In genomic region chr6:36827261-36828079, GRCh38 we compare ENCODE assay signal across 8 cellular contexts. TPM values are rescaled to one million over a fixed set of nuclear protein-coding genes. Genes with fewer than 3 reads are reported as not detected.
DNase-seq lines count a peak whose midpoint lies in the region; ATAC-seq and TF ChIP-seq lines count a peak whose summit lies in the region.

No MANE protein-coding gene starts in this region.

- no peaks in the 10 kb centered on the region for H3K9me3 Mint-ChIP-seq in neural progenitor cell
- no peaks in the 10 kb centered on the region for H3K9me3 Mint-ChIP-seq in CD4-positive, alpha-beta memory T cell

- H2AFZ ChIP-seq in PC-9, result no peak overlapping the region
- no peak overlapping the region for H2AFZ ChIP-seq in neural progenitor cell (replicated peaks)

- H3K9ac ChIP-seq in duodenal mucosa (ENCODE audit: low read depth in 1 of 2, low read length in 2 of 2) (no peak overlapping the region), neural progenitor cell (no peak overlapping the region)

- H3K79me2 ChIP-seq in PC-9 (ENCODE audit: low read depth), result no peaks in the 10 kb centered on the region
- no peaks in the 10 kb centered on the region for H3K79me2 ChIP-seq in neural progenitor cell (ENCODE audit: low read depth)

- CTCF ChIA-PET in PC-9 (lab: Charles Lee), result interaction anchor here (0.6 to 1.1 kb wide), 2 partner anchors 26 to 62 kb away, joined by 3 to 10 read pairs; no protein-coding TSS in a partner anchor
- CTCF ChIA-PET in CD4-positive, alpha-beta memory T cell (lab: Charles Lee; ENCODE audit: partially characterized antibody), result no interaction called here

- peaks cover 7% of the 10 kb centered on the region; the same call in 1 of the 2 replicates for H3F3A ChIP-seq in PC-9 (ENCODE audit: insufficient read depth, low read depth)
- H3F3A ChIP-seq in neural progenitor cell (ENCODE audit: low read depth), result no peaks in the 10 kb centered on the region

- no peaks in the 10 kb centered on the region for H4K20me1 ChIP-seq in PC-9 (ENCODE audit: insufficient read depth)
- no peaks in the 10 kb centered on the region for H4K20me1 ChIP-seq in neural progenitor cell (ENCODE audit: low read depth)

- no peaks in the 10 kb centered on the region for H3K9me2 ChIP-seq in PC-9 (ENCODE audit: insufficient read depth)

- H3K4me3 Mint-ChIP-seq in neural progenitor cell, result peak overlapping the region; percentile 4
- peak overlapping the region in 1 of 8 donors; percentile 34 for H3K4me3 Mint-ChIP-seq in CD4-positive, alpha-beta memory T cell

- TF ChIP-seq CTCF in PC-9 (conservative IDR thresholded peaks at IDR 0.05), result no peak
- TF ChIP-seq CTCF in neural progenitor cell (IDR thresholded peaks at IDR 0.05), result no peak

- H3K4me3 ChIP-seq in PC-9 (no peak overlapping the region), duodenal mucosa (ENCODE audit: low read depth in 1 of 2, low read length in 2 of 2) (no peak overlapping the region), neural progenitor cell (no peak overlapping the region)
- H3K4me3 ChIP-seq in CD4-positive, alpha-beta memory T cell (ENCODE audit: low read length in 2 of 2), result no peak overlapping the region

- H3K4me1 ChIP-seq in PC-9 (replicated peaks; ENCODE audit: insufficient read depth) (peaks cover 13% of the 10 kb centered on the region), duodenal mucosa (ENCODE audit: control insufficient read depth in 1 of 2, insufficient read depth in 2 of 2, low read length in 2 of 2) (peaks cover 11 to 16% of the 10 kb centered on the region in 2 donors), neural progenitor cell (peaks cover 10% of the 10 kb centered on the region)
- H3K4me1 ChIP-seq in CD4-positive, alpha-beta memory T cell (ENCODE audit: insufficient read depth, low read length), result no peaks in the 10 kb centered on the region

- DNase-seq in DMS79 treated with DMSO at 0.1 percent for 48 hours (lab: John Stamatoyannopoulos, UW), result peak; percentile 92
- peak; percentile 70 to 83 for DNase-seq in PC-9
- DNase-seq in neural progenitor cell (ENCODE audit: low spot score), result peak; percentile 25
- no peak for DNase-seq in CD4-positive, alpha-beta memory T cell
- DNase-seq in cortex of kidney (lab: John Stamatoyannopoulos, UW), result no peak
- DNase-seq in dedifferentiated amniotic fluid mesenchymal stem cell (ENCODE audit: extremely low spot score), result no peak

- intact Hi-C loops in PC-9 (cut with micrococcal nuclease; ENCODE audit: unreplicated experiment), result no loop called here
- intact Hi-C loops in CD4-positive, alpha-beta memory T cell (cut with micrococcal nuclease), result no loop called here

- H3K9me3 ChIP-seq in PC-9 (ENCODE audit: insufficient read depth, low read depth) (no peaks in the 10 kb centered on the region), duodenal mucosa (ENCODE audit: control insufficient read depth in 1 of 2, low read length in 2 of 2) (no peaks in the 10 kb centered on the region), neural progenitor cell (ENCODE audit: low read depth) (no peaks in the 10 kb centered on the region)
- H3K9me3 ChIP-seq in CD4-positive, alpha-beta memory T cell (ENCODE audit: control insufficient read depth in 1 of 2, low read length in 2 of 2), result no peaks in the 10 kb centered on the region

- H3K36me3 ChIP-seq in PC-9 (ENCODE audit: low read depth) (no peaks in the 10 kb centered on the region), duodenal mucosa (ENCODE audit: control insufficient read depth in 1 of 2, insufficient read depth in 2 of 2, low read length in 2 of 2) (no peaks in the 10 kb centered on the region), neural progenitor cell (no peaks in the 10 kb centered on the region)
- no peaks in the 10 kb centered on the region for H3K36me3 ChIP-seq in CD4-positive, alpha-beta memory T cell (ENCODE audit: insufficient read depth, low read length)

- H3K27me3 ChIP-seq in PC-9 (ENCODE audit: insufficient read depth, low read depth), result no peaks in the 10 kb centered on the region
- H3K27me3 ChIP-seq in duodenal mucosa (ENCODE audit: control insufficient read depth in 1 of 2, insufficient read depth in 2 of 2, low read length in 2 of 2), result no peaks in the 10 kb centered on the region
- H3K27me3 ChIP-seq in neural progenitor cell, result no peaks in the 10 kb centered on the region
- H3K27me3 ChIP-seq in CD4-positive, alpha-beta memory T cell (ENCODE audit: insufficient read depth, low read length), result no peaks in the 10 kb centered on the region

- H3K4me2 ChIP-seq in PC-9, result peak overlapping the region; percentile 44
- H3K4me2 ChIP-seq in neural progenitor cell, result no peak overlapping the region

- POLR2A ChIA-PET in PC-9 (lab: Charles Lee; ENCODE audit: unreplicated experiment), result interaction anchor here (0.7 kb wide), 1 partner anchor 26 kb away, joined by 53 read pairs; no protein-coding TSS in a partner anchor
- POLR2A ChIA-PET in CD4-positive, alpha-beta memory T cell (lab: Charles Lee; ENCODE audit: partially characterized antibody), result no interaction called here

- no peak for ATAC-seq in HG03135 (IDR thresholded peaks at IDR 0.05; ENCODE audit: unreplicated experiment)

- no peaks in the 10 kb centered on the region for H3K36me3 Mint-ChIP-seq in neural progenitor cell
- H3K36me3 Mint-ChIP-seq in CD4-positive, alpha-beta memory T cell, result no peaks in the 10 kb centered on the region

- H3K4me1 Mint-ChIP-seq in neural progenitor cell, result peaks cover 50% of the 10 kb centered on the region
- H3K4me1 Mint-ChIP-seq in CD4-positive, alpha-beta memory T cell, result peaks cover 0 to 7% (median 4%) of the 10 kb centered on the region in 4 donors

- H3K27ac ChIP-seq in PC-9 (no peak overlapping the region), duodenal mucosa (ENCODE audit: low read depth, low read length) (peak overlapping the region; percentile 26), neural progenitor cell (no peak overlapping the region)
- no peak overlapping the region for H3K27ac ChIP-seq in CD4-positive, alpha-beta memory T cell (ENCODE audit: low read depth, low read length)

- no TSS peak for BruUV-seq in PC-9 (replicated peaks; lab: Mats Ljungman, UMichigan)

- peaks cover 15% of the 10 kb centered on the region for H3K27me3 Mint-ChIP-seq in neural progenitor cell (ENCODE audit: insufficient read depth, low read depth)
- peaks cover 0 to 4% of the 10 kb centered on the region in 2 donors for H3K27me3 Mint-ChIP-seq in CD4-positive, alpha-beta memory T cell

- H3K27ac Mint-ChIP-seq in neural progenitor cell, result peak overlapping the region; percentile 90
- peak overlapping the region in 1 of 7 donors; percentile 17 for H3K27ac Mint-ChIP-seq in CD4-positive, alpha-beta memory T cell

RNA-seq across cellular contexts. Expression of gene CPNE5, which starts 11.8 kb away (rescaled TPM):
- total RNA-seq in PC-9 (2021) (0.37 and 0.40 TPM in 2 replicates), neural progenitor cell (ENCODE audit: low replicate concordance) (0.56 TPM in 1 of 2 replicates, not detected in the other)
- under 1 TPM; 0.47 to 0.70 TPM for total RNA-seq in CD4-positive, alpha-beta memory T cell
- 1 to 10 TPM; 1.9 to 2.7 TPM for polyA plus RNA-seq in CD4-positive, alpha-beta memory T cell

RNA-seq across cellular contexts. Expression of gene PPIL1, which starts 47.1 kb away (rescaled TPM):
- total RNA-seq in PC-9 (2021) (19.0 and 28.4 TPM in 2 replicates), neural progenitor cell (ENCODE audit: low replicate concordance) (81.6 and 93.1 TPM in 2 replicates)
- total RNA-seq in CD4-positive, alpha-beta memory T cell, result 1 to 10 TPM; 8.4 to 9.2 TPM
- polyA plus RNA-seq in CD4-positive, alpha-beta memory T cell, result 10 to 100 TPM; 18.6 to 19.7 TPM

RNA-seq across cellular contexts. Expression of gene C6orf89, which starts 58.3 kb away (rescaled TPM):
- 28.7 and 40.1 TPM in 2 replicates for total RNA-seq in PC-9 (2021)
- total RNA-seq in neural progenitor cell (ENCODE audit: low replicate concordance), result 17.8 and 21.2 TPM in 2 replicates
- total RNA-seq in CD4-positive, alpha-beta memory T cell, result 10 to 100 TPM; 53.0 to 56.0 TPM
- polyA plus RNA-seq in CD4-positive, alpha-beta memory T cell, result 10 to 100 TPM; 35.4 to 52.8 TPM

Comparison
In these comparisons a context has a peak if more than half of its experiments do, and no peak if none do; other contexts are left out.
1. DNase-seq: peak in DMS79 treated with DMSO at 0.1 percent for 48 hours (single experiment), PC-9 (2 of 2) and neural progenitor cell (single experiment); none in CD4-positive, alpha-beta memory T cell (0 of 5), cortex of kidney (single experiment) and dedifferentiated amniotic fluid mesenchymal stem cell (single experiment).